In genomic region chr2:173286153-173286809, GRCh38 we compare ENCODE assay signal across 9 cellular contexts.
DNase-seq lines count a peak whose midpoint lies in the region; ATAC-seq, FAIRE-seq and TF ChIP-seq lines count a peak whose summit lies in the region.
"Had no signal": no experiment of that assay in that cellular context is flagged by ENCODE, and none has a peak within 500 bp of the region (broad histone marks: within the 10 kb centered on the region; RNA-seq: fewer than 3 reads in every experiment).

No MANE protein-coding gene starts in this region.

- CTCF ChIA-PET in HepG2 (lab: Yijun Ruan, JAX; ENCODE audit: low intra/inter-chr PET ratio, low total read pairs) = no interaction called here
- CTCF ChIA-PET in PC-3 (lab: Charles Lee) = interaction anchor here (0.6 kb wide), 2 partner anchors 14 to 792 kb away, joined by 4 read pairs; no protein-coding TSS in a partner anchor
- CTCF ChIA-PET in activated naive CD4-positive, alpha-beta T cell treated with anti-CD3 and anti-CD28 coated beads, Interleukin-2, amount 10 ng/mL, durations not matched to agents 7 days and 5 days (lab: Charles Lee) = interaction anchor here (1.1 kb wide), 1 partner anchor 115 kb away, joined by 3 read pairs; no protein-coding TSS in a partner anchor

- no peak overlapping the region for H2AK5ac ChIP-seq in H9 (ENCODE audit: insufficient read length, low read length)

- H3K4me3 ChIP-seq in HepG2 (replicated peaks in 1 of 3; ENCODE audit: insufficient read depth in 1 of 3, low read depth in 2 of 3, low read length in 3 of 3) = no peak overlapping the region
- no peak overlapping the region for H3K4me3 ChIP-seq in right lobe of liver
- no peak overlapping the region for H3K4me3 ChIP-seq in PC-3 (ENCODE audit: low read length)
- H3K4me3 ChIP-seq: BLaER1 treated with 17β-estradiol and CSF1 and Interleukin-3, amounts not matched to agents 10 nM and 100 nM had no signal

- H3K79me2 ChIP-seq in HepG2 (ENCODE audit: insufficient read depth, low read length) (no peaks in the 10 kb centered on the region), PC-3 (ENCODE audit: low read length) (no peaks in the 10 kb centered on the region), H9 (ENCODE audit: insufficient read depth, low read length) (no peaks in the 10 kb centered on the region)

- WGBS in HepG2 (ENCODE audit: low lambda C conversion rate) = 28% methylated on average over 7 of the region's 7 CpGs
- 67% methylated on average over 7 of the region's 7 CpGs for WGBS in right lobe of liver (ENCODE audit: insufficient coverage, low coverage, low lambda C conversion rate, missing lambda C conversion rate)
- whole genome bisulfite sequencing in H9 (ENCODE audit: extremely low coverage, insufficient read length, low lambda C conversion rate) = no CpG with 5 or more reads among the region's 7 CpGs

- H4K91ac ChIP-seq in H9 (ENCODE audit: insufficient read length, low read depth, low read length) = no peak overlapping the region

- no peaks in the 10 kb centered on the region for H3K4me1 Mint-ChIP-seq in H9
- no peaks in the 10 kb centered on the region for H3K4me1 Mint-ChIP-seq in activated naive CD4-positive, alpha-beta T cell treated with anti-CD3 and anti-CD28 coated beads, Interleukin-2, amount 10 ng/mL, durations not matched to agents 7 days and 5 days

- TF ChIP-seq CTCF in HepG2 (CRISPR knock-in tag; IDR thresholded peaks at IDR 0.05) (no peak), right lobe of liver (IDR thresholded peaks at IDR 0.05) (no peak), PC-3 (conservative IDR thresholded peaks at IDR 0.05; ENCODE audit: low read depth, low read length) (peak; percentile 42; the same call in 1 of the 2 replicates), H9 (conservative IDR thresholded peaks at IDR 0.05) (no peak)

- TF ChIP-seq RAD21 in HepG2 (CRISPR knock-in tag; IDR thresholded peaks at IDR 0.05) = no peak

- no peak overlapping the region for H2BK120ac ChIP-seq in H9 (ENCODE audit: low read depth, low read length, poor library complexity, severe bottlenecking)

- peaks cover 8 to 19% of the 10 kb centered on the region in 2 experiments; a peak in 4 of 5 replicates for H3K9me3 Mint-ChIP-seq in H9
- no peaks in the 10 kb centered on the region for H3K9me3 Mint-ChIP-seq in activated naive CD4-positive, alpha-beta T cell treated with anti-CD3 and anti-CD28 coated beads, Interleukin-2, amount 10 ng/mL, durations not matched to agents 7 days and 5 days

- H3F3A ChIP-seq in PC-3 (ENCODE audit: low read length, unreplicated experiment) = no peaks in the 10 kb centered on the region

- H3K9me2 ChIP-seq in PC-3 (replicated peaks; ENCODE audit: low read length) = no peaks in the 10 kb centered on the region

- no peaks in the 10 kb centered on the region for H3K9me3 ChIP-seq in HepG2 (ENCODE audit: low read length)
- H3K9me3 ChIP-seq in right lobe of liver = no peaks in the 10 kb centered on the region
- no peaks in the 10 kb centered on the region for H3K9me3 ChIP-seq in PC-3 (ENCODE audit: low read length)
- H3K9me3 ChIP-seq in H9 (ENCODE audit: control insufficient read depth, low read depth, low read length) = no peaks in the 10 kb centered on the region

- H4K20me1 ChIP-seq in HepG2 (ENCODE audit: insufficient read depth, low read length) (no peaks in the 10 kb centered on the region), PC-3 (ENCODE audit: low read length) (no peaks in the 10 kb centered on the region), H9 (ENCODE audit: control insufficient read depth, insufficient read depth, insufficient read length) (no peaks in the 10 kb centered on the region)
- H4K20me1 ChIP-seq: BLaER1 treated with 17β-estradiol and CSF1 and Interleukin-3, amounts not matched to agents 10 nM and 100 nM had no signal

- no peak for TF ChIP-seq POLR2A in HepG2 (IDR thresholded peaks at IDR 0.05; ENCODE audit: insufficient read depth in 1 of 2, low read depth in 2 of 2, low read length in 2 of 2)
- no peak for TF ChIP-seq POLR2A in right lobe of liver (IDR thresholded peaks at IDR 0.05)

- no peaks in the 10 kb centered on the region for H3K23me2 ChIP-seq in H9 (ENCODE audit: insufficient read length, low read depth, low read length, poor library complexity, severe bottlenecking)

- intact Hi-C loops in HepG2 (cut with micrococcal nuclease; ENCODE audit: unreplicated experiment) = no loop called here
- intact Hi-C loops in right lobe of liver (cut with DNase I) = no loop called here
- intact Hi-C loops in PC-3 (cut with micrococcal nuclease) = loop anchor here (5.0 kb wide), 1 partner anchor 116 kb away; no protein-coding TSS in a partner anchor

- no peak overlapping the region for H3K4ac ChIP-seq in H9 (ENCODE audit: low read depth, low read length)

- in situ Hi-C loops in HepG2 (cut with HindIII; ENCODE audit: extremely low pct_ligation_motif_present, low pct_unique_long_range_greater_than_20kb) = no loop called here

- H2BK12ac ChIP-seq in H9 (ENCODE audit: insufficient read length, low read depth, low read length) = no peak overlapping the region

- peaks cover 0 to 1% of the 10 kb centered on the region in 2 experiments; a peak in 1 of 5 replicates for H3K27me3 ChIP-seq in HepG2 (ENCODE audit: control insufficient read depth in 1 of 2, insufficient read depth in 2 of 2, low read length in 2 of 2)
- no peaks in the 10 kb centered on the region for H3K27me3 ChIP-seq in right lobe of liver
- no peaks in the 10 kb centered on the region for H3K27me3 ChIP-seq in PC-3 (ENCODE audit: low read length)
- H3K27me3 ChIP-seq in H9 (ENCODE audit: insufficient read depth, low read length) = no peaks in the 10 kb centered on the region
- H3K27me3 ChIP-seq: BLaER1 treated with 17β-estradiol and CSF1 and Interleukin-3, amounts not matched to agents 10 nM and 100 nM had no signal

- H3K9ac ChIP-seq in HepG2 (ENCODE audit: insufficient read depth, low read depth, low read length) = no peak overlapping the region
- H3K9ac ChIP-seq in PC-3 (ENCODE audit: low read length) = no peak overlapping the region
- H3K9ac ChIP-seq in H9 (ENCODE audit: extremely low read depth, insufficient read length, low read length) = no peak overlapping the region
- H3K9ac ChIP-seq: BLaER1 treated with 17β-estradiol and CSF1 and Interleukin-3, amounts not matched to agents 10 nM and 100 nM had no signal

- H3K27ac ChIP-seq in HepG2 (ENCODE audit: extremely low read length, insufficient read depth, low read length) = no peak overlapping the region
- H3K27ac ChIP-seq in right lobe of liver = no peak overlapping the region
- no peak overlapping the region for H3K27ac ChIP-seq in PC-3 (ENCODE audit: low read length)
- H3K27ac ChIP-seq in H9 (ENCODE audit: insufficient read length, low read depth, low read length) = no peak overlapping the region
- H3K27ac ChIP-seq: BLaER1 treated with 17β-estradiol and CSF1 and Interleukin-3, amounts not matched to agents 10 nM and 100 nM had no signal

- H2BK20ac ChIP-seq in H9 (ENCODE audit: low read depth, low read length, poor library complexity, severe bottlenecking) = no peak overlapping the region

- no peak overlapping the region for H2AFZ ChIP-seq in HepG2 (ENCODE audit: low read length)
- peak overlapping the region; percentile 51; the same call in 1 of the 2 replicates for H2AFZ ChIP-seq in PC-3 (ENCODE audit: low read length)
- H2AFZ ChIP-seq in H9 (ENCODE audit: low read length) = no peak overlapping the region

- no peak for ATAC-seq in HepG2
- ATAC-seq in right lobe of liver = no peak
- peak; percentile 86 for ATAC-seq in HG02759 (IDR thresholded peaks at IDR 0.05; ENCODE audit: unreplicated experiment)
- peak; percentile 42; the same call in 1 of the 2 replicates for ATAC-seq in PC-3

- H3K79me1 ChIP-seq in H9 (ENCODE audit: insufficient read depth, low read depth, low read length, poor library complexity, severe bottlenecking) = no peaks in the 10 kb centered on the region

- BruUV-seq in HepG2 (replicated peaks; lab: Mats Ljungman, UMichigan) (no TSS peak), PC-3 (replicated peaks; lab: Mats Ljungman, UMichigan) (no TSS peak)

- H2BK5ac ChIP-seq in H9 (ENCODE audit: insufficient read length, low read length) = no peak overlapping the region

- peaks cover 0 to 18% (median 5%) of the 10 kb centered on the region in 3 experiments for H3K36me3 Mint-ChIP-seq in H9 (ENCODE audit: insufficient read depth in 1 of 3, low read depth in 3 of 3)
- H3K36me3 Mint-ChIP-seq in activated naive CD4-positive, alpha-beta T cell treated with anti-CD3 and anti-CD28 coated beads, Interleukin-2, amount 10 ng/mL, durations not matched to agents 7 days and 5 days = no peaks in the 10 kb centered on the region

- no peak overlapping the region for H4K8ac ChIP-seq in H9 (replicated peaks; ENCODE audit: insufficient read length, low read depth, low read length)

- no peak overlapping the region for H3K18ac ChIP-seq in H9 (ENCODE audit: insufficient read length, low read depth, low read length)

- no peak overlapping the region for H3K14ac ChIP-seq in H9 (ENCODE audit: insufficient read depth, low read length)

- H3K4me3 Mint-ChIP-seq in H9 = no peak overlapping the region
- no peak overlapping the region for H3K4me3 Mint-ChIP-seq in activated naive CD4-positive, alpha-beta T cell treated with anti-CD3 and anti-CD28 coated beads, Interleukin-2, amount 10 ng/mL, durations not matched to agents 7 days and 5 days

- H3K4me1 ChIP-seq in HepG2 (ENCODE audit: insufficient read depth, low read length) = no peaks in the 10 kb centered on the region
- H3K4me1 ChIP-seq in right lobe of liver = no peaks in the 10 kb centered on the region
- H3K4me1 ChIP-seq in PC-3 (ENCODE audit: insufficient read depth, low read length) = peaks cover 5% of the 10 kb centered on the region; the same call in 1 of the 2 replicates
- H3K4me1 ChIP-seq in H9 (ENCODE audit: insufficient read depth, low read length) = no peaks in the 10 kb centered on the region
- H3K4me1 ChIP-seq: BLaER1 treated with 17β-estradiol and CSF1 and Interleukin-3, amounts not matched to agents 10 nM and 100 nM had no signal

- H3K56ac ChIP-seq in H9 (ENCODE audit: insufficient read length, low read depth, low read length) = no peak overlapping the region

- DNase-seq in HepG2 (ENCODE audit: low spot score) (no peak), right lobe of liver (no peak), PC-3 (peak; percentile 9), dermis blood vessel endothelial cell (no peak), H9 (no peak), UCSD-AML1 (lab: John Stamatoyannopoulos, UW; ENCODE audit: unreplicated experiment) (no peak)
- no peak for DNase-seq in activated naive CD4-positive, alpha-beta T cell treated with anti-CD3 and anti-CD28 coated beads, Interleukin-2, amount 10 ng/mL, durations not matched to agents 7 days and 5 days

- FAIRE-seq in HepG2 (lab: Jason Lieb, UNC) = peak; percentile 54

- TF ChIP-seq EP300 in HepG2 (IDR thresholded peaks at IDR 0.05; ENCODE audit: low read depth in 2 of 2, low read length in 2 of 2) (no peak), HepG2 (CRISPR knock-in tag; IDR thresholded peaks at IDR 0.05; ENCODE audit: borderline replicate concordance) (no peak)

- H3K23ac ChIP-seq in H9 (ENCODE audit: insufficient read length, low read depth, low read length) = no peak overlapping the region

- no peak overlapping the region for H2BK15ac ChIP-seq in H9 (ENCODE audit: low read depth, low read length)

- POLR2A ChIA-PET in HepG2 (lab: Yijun Ruan, JAX) = no interaction called here
- POLR2A ChIA-PET in PC-3 (lab: Charles Lee; ENCODE audit: unreplicated experiment) = no interaction called here

- no peak overlapping the region for H3K27ac Mint-ChIP-seq in H9
- no peak overlapping the region for H3K27ac Mint-ChIP-seq in activated naive CD4-positive, alpha-beta T cell treated with anti-CD3 and anti-CD28 coated beads, Interleukin-2, amount 10 ng/mL, durations not matched to agents 7 days and 5 days

- H4K5ac ChIP-seq in H9 (ENCODE audit: insufficient read length, low read depth, low read length) = no peak overlapping the region

- H3K27me3 Mint-ChIP-seq in H9 (ENCODE audit: low read depth) = no peaks in the 10 kb centered on the region; the same call in 1 of the 2 replicates
- peaks cover 3% of the 10 kb centered on the region for H3K27me3 Mint-ChIP-seq in activated naive CD4-positive, alpha-beta T cell treated with anti-CD3 and anti-CD28 coated beads, Interleukin-2, amount 10 ng/mL, durations not matched to agents 7 days and 5 days

- no peaks in the 10 kb centered on the region for H3K36me3 ChIP-seq in HepG2 (replicated peaks in 1 of 2; ENCODE audit: control insufficient read depth in 1 of 2, insufficient read depth in 2 of 2, low read length in 2 of 2)
- no peaks in the 10 kb centered on the region for H3K36me3 ChIP-seq in right lobe of liver
- no peaks in the 10 kb centered on the region for H3K36me3 ChIP-seq in PC-3 (ENCODE audit: low read depth, low read length)
- H3K36me3 ChIP-seq: BLaER1 treated with 17β-estradiol and CSF1 and Interleukin-3, amounts not matched to agents 10 nM and 100 nM had no signal

- no peak overlapping the region for H3T11ph ChIP-seq in H9 (ENCODE audit: low read length)

- H3K4me2 ChIP-seq in HepG2 (ENCODE audit: low read depth, low read length) = no peak overlapping the region
- H3K4me2 ChIP-seq in PC-3 (ENCODE audit: low read length) = no peak overlapping the region
- H3K4me2 ChIP-seq in H9 (ENCODE audit: insufficient read depth, insufficient read length, low read length) = no peak overlapping the region
- H3K4me2 ChIP-seq: BLaER1 treated with 17β-estradiol and CSF1 and Interleukin-3, amounts not matched to agents 10 nM and 100 nM had no signal

Comparison
In these comparisons a context has a peak if more than half of its experiments do, and no peak if none do; other contexts are left out.
1. ATAC-seq: peak in HG02759 (single experiment) and PC-3 (single experiment); none in HepG2 (single experiment) and right lobe of liver (0 of 4).